ENCODE assay signal across 21 cellular contexts in the genomic region with DNA sequence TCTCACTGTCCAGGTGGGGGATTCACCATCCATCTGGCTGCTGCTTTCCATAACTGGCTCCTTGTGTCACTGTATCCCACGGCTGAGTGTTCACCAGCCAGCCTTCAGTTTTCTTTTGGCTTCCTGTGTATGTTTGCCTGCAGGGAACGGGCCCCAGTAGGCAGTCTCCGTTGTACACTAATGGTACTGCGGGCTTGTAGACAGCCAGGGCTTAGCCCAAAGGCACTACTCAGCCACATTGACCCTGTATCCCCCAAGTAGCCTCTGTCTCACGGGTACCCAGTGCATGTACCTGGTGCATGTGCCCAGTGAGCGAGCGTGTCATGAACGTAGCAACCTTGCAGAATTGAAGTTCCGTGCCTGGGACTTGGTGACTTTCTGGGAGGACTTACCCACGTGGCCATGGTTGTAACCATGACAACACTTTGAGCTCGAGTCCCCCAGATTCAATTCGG. TPM values are rescaled to one million over a fixed set of nuclear protein-coding genes. Genes with fewer than 3 reads are reported as not detected.
DNase-seq lines count a peak whose midpoint lies in the region; ATAC-seq, FAIRE-seq and TF ChIP-seq lines count a peak whose summit lies in the region.
"Had no signal": no experiment of that assay in that cellular context is flagged by ENCODE, and none has a peak within 500 bp of the region (broad histone marks: within the 10 kb centered on the region; RNA-seq: fewer than 3 reads in every experiment).

No MANE protein-coding gene starts in this region.

- ATAC-seq in K562 (no peak), GM21786 (IDR thresholded peaks at IDR 0.05; ENCODE audit: unreplicated experiment) (no peak), HG03378 (IDR thresholded peaks at IDR 0.05; ENCODE audit: unreplicated experiment) (no peak)
- ATAC-seq: effector memory CD8-positive, alpha-beta T cell; GM23338 had no signal

- TF ChIP-seq CTCF in A673 (conservative IDR thresholded peaks at IDR 0.05; ENCODE audit: low read depth, low read length) (no peak), K562 (IDR thresholded peaks at IDR 0.05 in 2 of 3, conservative IDR thresholded peaks at IDR 0.05 in 1 of 3; ENCODE audit: insufficient read depth in 2 of 3, low read depth in 1 of 3, low read length in 3 of 3) (no peak), neutrophil (IDR thresholded peaks at IDR 0.05) (no peak), CD14-positive monocyte (IDR thresholded peaks at IDR 0.05) (no peak)

- H3K36me3 ChIP-seq in A673 (ENCODE audit: insufficient read depth, low read length, poor library complexity, severe bottlenecking) (peaks cover 5% of the 10 kb centered on the region), K562 (ENCODE audit: control insufficient read depth, insufficient read depth, low read length) (peaks cover 7% of the 10 kb centered on the region; the same call in 1 of the 3 replicates), neutrophil (peaks cover 11% of the 10 kb centered on the region)

- H3K27me3 ChIP-seq in A673 (replicated peaks; ENCODE audit: insufficient read depth, low read depth, low read length, poor library complexity) = no peaks in the 10 kb centered on the region
- H3K27me3 ChIP-seq in K562 (ENCODE audit: control insufficient read depth in 2 of 2, insufficient read depth in 2 of 2, low read length in 2 of 2) = no peaks in the 10 kb centered on the region
- H3K27me3 ChIP-seq in neutrophil = no peaks in the 10 kb centered on the region
- H3K27me3 ChIP-seq: transverse colon had no signal

- H3K9me3 Mint-ChIP-seq in CD14-positive monocyte = peaks cover 0 to 3% (median 0%) of the 10 kb centered on the region in 7 donors
- H3K9me3 Mint-ChIP-seq: effector memory CD8-positive, alpha-beta T cell; mesothelial cell of epicardium had no signal

- H3K4me1 ChIP-seq in A673 (ENCODE audit: insufficient read depth, low read length, poor library complexity, severe bottlenecking) (peaks cover 23% of the 10 kb centered on the region), K562 (replicated peaks in 1 of 2; ENCODE audit: control insufficient read depth in 2 of 2, insufficient read depth in 2 of 2, low read length in 2 of 2) (peaks cover 0 to 15% of the 10 kb centered on the region in 2 experiments; a peak in 2 of 5 replicates), neutrophil (ENCODE audit: control insufficient read depth in 1 of 2, insufficient read depth in 1 of 2, low read depth in 1 of 2, low read length in 1 of 2) (peaks cover 63% of the 10 kb centered on the region in 2 experiments)
- H3K4me1 ChIP-seq: parathyroid adenoma had no signal

- DNase-seq in A673 (ENCODE audit: low spot score) (no peak), GM12891 (ENCODE audit: insufficient read length, low spot score) (no peak), K562 (ENCODE audit: extremely low read depth in 1 of 4, low spot score in 3 of 4) (no peak), D341Med (ENCODE audit: low spot score) (no peak), CD14-positive monocyte (ENCODE audit: low spot score) (no peak)
- DNase-seq: activated gamma-delta T cell; effector memory CD8-positive, alpha-beta T cell; KBM-7; NCI-H1417; stimulated activated CD4-positive, alpha-beta T cell treated with anti-CD3 and anti-CD28 coated beads, Interleukin-15, amount 100 ng/mL, for 24 hours; T1000; transverse colon had no signal

- no peak for TF ChIP-seq EP300 in K562 (IDR thresholded peaks at IDR 0.05; ENCODE audit: low read length)

- FAIRE-seq in GM12891 (lab: Jason Lieb, UNC) (peak; percentile 58), K562 (lab: Jason Lieb, UNC) (no peak)
- FAIRE-seq: G401.6, GM18507 had no signal

- no peak for TF ChIP-seq RAD21 in K562 (CRISPR knock-in tag; conservative IDR thresholded peaks at IDR 0.05 in 1 of 2, IDR thresholded peaks at IDR 0.05 in 1 of 2)

- peaks cover 10% of the 10 kb centered on the region for H4K20me1 ChIP-seq in K562 (replicated peaks; ENCODE audit: control insufficient read depth, insufficient read depth, low read length)

- in situ Hi-C loops in K562 (cut with MboI) = no loop called here

- CTCF ChIA-PET in A673 (lab: Charles Lee) (no interaction called here), K562 (lab: Yijun Ruan, JAX; ENCODE audit: low intra/inter-chr PET ratio) (no interaction called here)

- peak overlapping the region in 3 of 7 donors; percentile 19 to 37 (median 19) for H3K27ac Mint-ChIP-seq in CD14-positive monocyte
- H3K27ac Mint-ChIP-seq: GM23338, mesothelial cell of epicardium had no signal

- peaks cover 9% of the 10 kb centered on the region; the same call in 2 of the 3 replicates for H3K79me2 ChIP-seq in K562 (ENCODE audit: control insufficient read depth, insufficient read depth, low read length)

- peaks cover 3% of the 10 kb centered on the region for H3K9me1 ChIP-seq in K562 (ENCODE audit: control insufficient read depth, insufficient read depth, low read length)

- POLR2A ChIA-PET in A673 (lab: Charles Lee; ENCODE audit: low non-redundant PET) (no interaction called here), K562 (lab: Yijun Ruan, JAX) (interaction anchor here (0.7 kb wide), 1 partner anchor 45 kb away, joined by 4 read pairs; no protein-coding TSS in a partner anchor)

- H2AFZ ChIP-seq in K562 (ENCODE audit: low read depth, low read length) = no peak overlapping the region
- H2AFZ ChIP-seq: GM23338, parathyroid adenoma had no signal

- intact Hi-C loops in A673 (cut with micrococcal nuclease; ENCODE audit: unreplicated experiment) (loop anchor here (10.0 kb wide), 1 partner anchor 136 kb away; no protein-coding TSS in a partner anchor), K562 (cut with micrococcal nuclease) (no loop called here), CD14-positive monocyte (cut with micrococcal nuclease) (loop anchor here in 1 of 2 donors (10.0 kb wide), 1 partner anchor 136 kb away; no protein-coding TSS in a partner anchor)

- peak overlapping the region; percentile 16 for H3K27ac ChIP-seq in A673 (ENCODE audit: low read depth, low read length, poor library complexity, severe bottlenecking)
- H3K27ac ChIP-seq in K562 (ENCODE audit: extremely low read depth, low read depth, low read length) = no peak overlapping the region
- peak overlapping the region; percentile 87 for H3K27ac ChIP-seq in neutrophil
- H3K27ac ChIP-seq: C4-2B, parathyroid adenoma, transverse colon had no signal

- H3K27me3 Mint-ChIP-seq in CD14-positive monocyte (ENCODE audit: low read depth in 3 of 3) = peaks cover 5 to 10% (median 10%) of the 10 kb centered on the region in 3 donors
- H3K27me3 Mint-ChIP-seq: effector memory CD8-positive, alpha-beta T cell had no signal

- no peak overlapping the region for H3K4me2 ChIP-seq in K562 (ENCODE audit: insufficient read depth, low read length)
- H3K4me2 ChIP-seq: GM23338 had no signal

- H3K9me3 ChIP-seq in A673 (ENCODE audit: low read depth, low read length, poor library complexity, severe bottlenecking) (no peaks in the 10 kb centered on the region), K562 (replicated peaks; ENCODE audit: control insufficient read depth, insufficient read depth, low read depth, low read length) (no peaks in the 10 kb centered on the region), neutrophil (no peaks in the 10 kb centered on the region)
- H3K9me3 ChIP-seq: transverse colon had no signal

- BruUV-seq in A673 (replicated peaks; lab: Mats Ljungman, UMichigan) (no TSS peak), K562 (replicated peaks; lab: Mats Ljungman, UMichigan) (no TSS peak)

- H3K36me3 Mint-ChIP-seq in CD14-positive monocyte = peaks cover 36 to 40% of the 10 kb centered on the region in 2 donors

- H3K4me3 ChIP-seq in A673 (ENCODE audit: low read depth, low read length, poor library complexity, severe bottlenecking) (no peak overlapping the region), K562 (no peak overlapping the region), neutrophil (ENCODE audit: low read depth in 1 of 2, low read length in 1 of 2) (peak overlapping the region; percentile 42 to 62)
- H3K4me3 ChIP-seq: GM23338, transverse colon had no signal

- H3K9ac ChIP-seq in K562 (ENCODE audit: insufficient read depth in 1 of 2, low read depth in 2 of 2, low read length in 2 of 2) = no peak overlapping the region
- H3K9ac ChIP-seq: parathyroid adenoma had no signal

- TF ChIP-seq POLR2A in GM12891 (IDR thresholded peaks at IDR 0.05; ENCODE audit: low read depth, low read length) (no peak), K562 (conservative IDR thresholded peaks at IDR 0.05) (no peak)

- H3K4me1 Mint-ChIP-seq in CD14-positive monocyte = peaks cover 29% of the 10 kb centered on the region

- WGBS in K562 (ENCODE audit: insufficient coverage, low coverage, missing lambda C conversion rate) = 55% methylated on average over 12 of the region's 12 CpGs

- no peak overlapping the region for H3K4me3 Mint-ChIP-seq in CD14-positive monocyte
- H3K4me3 Mint-ChIP-seq: effector memory CD8-positive, alpha-beta T cell; GM23338; mesothelial cell of epicardium had no signal

TF ChIP-seq in GM12891, 5 proteins besides CTCF, POLR2A, EP300 and RAD21 (continues in another document):
- TF ChIP-seq PAX5 (IDR thresholded peaks at IDR 0.05; ENCODE audit: insufficient read depth, low read length, severe bottlenecking) = no peak
- TF ChIP-seq SPI1 (IDR thresholded peaks at IDR 0.05; ENCODE audit: low read depth, low read length) = no peak

RNA-seq across cellular contexts. Expression of a gene that starts 6.1 kb away (rescaled TPM):
- total RNA-seq in A673 (2021) = 42.8 and 53.0 TPM in 2 replicates
- polyA plus RNA-seq in GM12891 (2012; ENCODE audit: low read depth, missing spikeins) = 26.1 TPM
- total RNA-seq in K562 (2011; cell fraction: chromatin; rRNA removed; ENCODE audit: low replicate concordance) = 25.5 and 39.0 TPM in 2 replicates
- total RNA-seq in K562 (2011; cell fraction: nucleolus; rRNA removed) = 19.2 and 20.8 TPM in 2 replicates
- total RNA-seq in K562 (2011; cell fraction: nucleoplasm; rRNA removed) = 15.2 and 16.8 TPM in 2 replicates
- 7.1 and 8.7 TPM in 2 replicates for total RNA-seq in K562 (2014; rRNA removed)
- total RNA-seq in K562 (2014; rRNA removed; fragmentation: Illumina TruSeq; extraction: Trizol) = 7.3 and 8.5 TPM in 2 replicates
- total RNA-seq in K562 (2015; rRNA removed; fragmentation: Illumina TruSeq; extraction: Trizol) = 7.8 and 8.5 TPM in 2 replicates
- 21.1 and 21.6 TPM in 2 replicates for total RNA-seq in K562 (2021)
- polyA plus RNA-seq in K562 (2011; rRNA removed) = 7.8 and 11.2 TPM in 2 replicates
- 8.6 and 13.1 TPM in 2 replicates for polyA plus RNA-seq in K562 (2011; cell fraction: cytosol; rRNA removed)
- 17.4 and 21.2 TPM in 2 replicates for polyA plus RNA-seq in K562 (2011; cell fraction: nucleus; rRNA removed)
- 9.6 and 10.0 TPM in 2 replicates for polyA plus RNA-seq in K562 (2012)
- polyA plus RNA-seq in K562 (2014; fragmentation: Illumina TruSeq; extraction: Trizol) = 15.0 TPM in 2 replicates
- under 1 TPM; 0.46 to 0.73 TPM for polyA plus RNA-seq in K562 (2014; fragmentation: Nextera tagmentation; extraction: Ambion mirVana)
- 8.4 and 10.4 TPM in 2 replicates for polyA plus RNA-seq in K562 (2014; rRNA removed)
- polyA minus RNA-seq in K562 (2011; rRNA and poly(A)+ RNA removed) = 9.6 and 9.7 TPM in 2 replicates
- 5.0 TPM in 2 replicates for polyA minus RNA-seq in K562 (2011; cell fraction: cytosol; rRNA and poly(A)+ RNA removed)
- polyA minus RNA-seq in K562 (2011; cell fraction: nucleus; rRNA and poly(A)+ RNA removed) = 7.9 and 14.4 TPM in 2 replicates
- polyA plus RNA-seq in CD14-positive monocyte = 10 to 100 TPM; 12.2 to 15.8 TPM

Comparison
In these comparisons a context has a peak if more than half of its experiments do, and no peak if none do; other contexts are left out.
1. H3K4me3 ChIP-seq: peak in neutrophil (2 of 2); none in A673 (single experiment) and K562 (single experiment).